Comparison of ENCODE assay signal across 2 cellular contexts in genomic region chr6:114081730-114082129, GRCh38.
TF ChIP-seq lines count a peak whose summit lies in the region.

No MANE protein-coding gene starts in this region.

TF ChIP-seq in HepG2, 621 proteins besides CTCF, POLR2A, EP300 and RAD21:
- TF ChIP-seq CEBPB (IDR thresholded peaks at IDR 0.05; ENCODE audit: borderline replicate concordance, low read depth, low read length) (peak; percentile 68; the same call in 1 of the 2 replicates), KLF15 (CRISPR knock-in tag; IDR thresholded peaks at IDR 0.05; ENCODE audit: borderline replicate concordance) (no peak), REXO4 (CRISPR knock-in tag; IDR thresholded peaks at IDR 0.05; ENCODE audit: borderline replicate concordance) (no peak), ZFYVE20 (CRISPR knock-in tag; IDR thresholded peaks at IDR 0.05; ENCODE audit: borderline replicate concordance, low read depth) (no peak), MTERF4 (CRISPR knock-in tag; IDR thresholded peaks at IDR 0.05) (no peak), ZBTB39 (CRISPR knock-in tag; IDR thresholded peaks at IDR 0.05) (no peak)

TF ChIP-seq in H1, 55 proteins besides CTCF, POLR2A, EP300 and RAD21:
- TF ChIP-seq FOSL1 (IDR thresholded peaks at IDR 0.05; ENCODE audit: insufficient read depth, low read depth, low read length) (no peak), BRCA1 (IDR thresholded peaks at IDR 0.05; ENCODE audit: low read depth, low read length) (no peak), CEBPB (IDR thresholded peaks at IDR 0.05; ENCODE audit: low read depth, low read length) (peak; percentile 48; the same call in 1 of the 2 replicates)
- TF ChIP-seq, protein P1, sequence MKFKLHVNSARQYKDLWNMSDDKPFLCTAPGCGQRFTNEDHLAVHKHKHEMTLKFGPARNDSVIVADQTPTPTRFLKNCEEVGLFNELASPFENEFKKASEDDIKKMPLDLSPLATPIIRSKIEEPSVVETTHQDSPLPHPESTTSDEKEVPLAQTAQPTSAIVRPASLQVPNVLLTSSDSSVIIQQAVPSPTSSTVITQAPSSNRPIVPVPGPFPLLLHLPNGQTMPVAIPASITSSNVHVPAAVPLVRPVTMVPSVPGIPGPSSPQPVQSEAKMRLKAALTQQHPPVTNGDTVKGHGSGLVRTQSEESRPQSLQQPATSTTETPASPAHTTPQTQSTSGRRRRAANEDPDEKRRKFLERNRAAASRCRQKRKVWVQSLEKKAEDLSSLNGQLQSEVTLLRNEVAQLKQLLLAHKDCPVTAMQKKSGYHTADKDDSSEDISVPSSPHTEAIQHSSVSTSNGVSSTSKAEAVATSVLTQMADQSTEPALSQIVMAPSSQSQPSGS (IDR thresholded peaks at IDR 0.05; ENCODE audit: low read length) = no peak
TF ChIP-seq in H1: peak in this region for 1.
